26 cellular contexts compared by ENCODE assay signal in the genomic region with DNA sequence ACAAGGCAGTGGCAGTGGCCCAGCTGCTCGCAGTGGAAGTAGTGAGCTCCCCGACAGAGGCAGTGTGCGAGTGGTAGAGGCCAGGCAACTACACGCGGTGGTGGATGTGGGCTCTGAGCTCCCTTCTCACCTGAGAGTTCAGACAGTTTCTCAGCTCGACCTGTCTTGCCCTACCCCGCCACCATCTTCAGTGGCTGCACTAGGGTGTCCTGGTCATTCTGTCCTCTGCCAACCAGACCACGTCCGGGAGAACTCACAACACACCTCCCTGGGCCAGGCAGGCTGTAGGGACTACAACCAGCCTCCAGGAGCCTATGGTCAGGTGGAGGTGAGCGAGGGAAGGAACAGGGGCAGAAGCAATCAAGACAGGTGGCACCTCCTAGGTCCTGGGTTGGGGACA.
"Had no signal": no experiment of that assay in that cellular context is flagged by ENCODE, and none has a peak within 500 bp of the region (broad histone marks: within the 10 kb centered on the region; RNA-seq: fewer than 3 reads in every experiment).

No MANE protein-coding gene starts in this region.

- ATAC-seq: esophagus mucosa; gastrocnemius medialis; left lobe of liver; mucosa of descending colon; natural killer cell treated with Interleukin-12 subunit alpha and Interleukin-12 subunit beta and Interleukin-15 and Interleukin-18, amount 100 ng/mL, for 72 hours; stimulated activated effector memory CD8-positive, alpha-beta T cell treated with anti-CD3 and anti-CD28 coated beads, Interleukin-12 subunit alpha, Interleukin-12 subunit beta, amount 100 ng/mL, for 72 hours had no signal

- H3K27me3 ChIP-seq: gastrocnemius medialis, sigmoid colon, stomach, thyroid gland had no signal

- H3K9me3 ChIP-seq: gastrocnemius medialis, mucosa of descending colon, sigmoid colon, stomach, thyroid gland had no signal

- H3K36me3 ChIP-seq: gastrocnemius medialis, sigmoid colon, stomach, thyroid gland had no signal

- DNase-seq: dorsolateral prefrontal cortex; effector CD8-positive, alpha-beta T cell; endodermal cell; foreskin fibroblast; gastrocnemius medialis; head of caudate nucleus; mucosa of descending colon; naive B cell; sigmoid colon; stimulated activated CD4-positive, alpha-beta T cell treated with anti-CD3 and anti-CD28 coated beads, Interleukin-2, amount 100 ng/mL, for 24 hours; stimulated activated CD4-positive, alpha-beta T cell treated with anti-CD3 and anti-CD28 coated beads, Interleukin-4, amount 100 ng/mL, for 24 hours; stimulated activated naive CD4-positive, alpha-beta T cell treated with Interleukin-2 at 50 U/mL for 16 hours; stomach; thyroid gland had no signal

- H3K4me3 Mint-ChIP-seq: endodermal cell; memory B cell; mesothelial cell of epicardium; naive B cell; natural killer cell treated with Interleukin-12 subunit alpha and Interleukin-12 subunit beta and Interleukin-15 and Interleukin-18, amount 100 ng/mL, for 72 hours; neural crest cell; stimulated activated effector memory CD8-positive, alpha-beta T cell treated with anti-CD3 and anti-CD28 coated beads, Interleukin-12 subunit alpha, Interleukin-12 subunit beta, amount 100 ng/mL, for 72 hours; type B pancreatic cell had no signal

- H3K27ac Mint-ChIP-seq: endodermal cell; memory B cell; mesothelial cell of epicardium; natural killer cell treated with Interleukin-12 subunit alpha and Interleukin-12 subunit beta and Interleukin-15 and Interleukin-18, amount 100 ng/mL, for 72 hours; progenitor cell of endocrine pancreas; type B pancreatic cell had no signal

- H3K36me3 Mint-ChIP-seq: memory B cell; mesothelial cell of epicardium; naive B cell; natural killer cell treated with Interleukin-12 subunit alpha and Interleukin-12 subunit beta and Interleukin-15 and Interleukin-18, amount 100 ng/mL, for 72 hours; stimulated activated effector memory CD8-positive, alpha-beta T cell treated with anti-CD3 and anti-CD28 coated beads, Interleukin-12 subunit alpha, Interleukin-12 subunit beta, amount 100 ng/mL, for 72 hours; type B pancreatic cell had no signal

- H3K27ac ChIP-seq: dorsolateral prefrontal cortex, epithelial cell of prostate, gastrocnemius medialis, parathyroid adenoma, sigmoid colon, stomach, thyroid gland had no signal

- H3K27me3 Mint-ChIP-seq: memory B cell; natural killer cell treated with Interleukin-12 subunit alpha and Interleukin-12 subunit beta and Interleukin-15 and Interleukin-18, amount 100 ng/mL, for 72 hours had no signal

- H2AFZ ChIP-seq: parathyroid adenoma had no signal

- H3K9me3 Mint-ChIP-seq: endodermal cell; memory B cell; mesothelial cell of epicardium; naive B cell; natural killer cell treated with Interleukin-12 subunit alpha and Interleukin-12 subunit beta and Interleukin-15 and Interleukin-18, amount 100 ng/mL, for 72 hours; neural crest cell; stimulated activated effector memory CD8-positive, alpha-beta T cell treated with anti-CD3 and anti-CD28 coated beads, Interleukin-12 subunit alpha, Interleukin-12 subunit beta, amount 100 ng/mL, for 72 hours had no signal

- H3K9ac ChIP-seq: parathyroid adenoma had no signal

- H3K4me3 ChIP-seq: dorsolateral prefrontal cortex, gastrocnemius medialis, lung, mucosa of descending colon, sigmoid colon, stomach, thyroid gland had no signal

- H3K79me2 ChIP-seq: parathyroid adenoma had no signal

- H3K4me1 ChIP-seq: gastrocnemius medialis, parathyroid adenoma, sigmoid colon, stomach, thyroid gland had no signal
